Comparison of ENCODE assay signal across 21 cellular contexts in the genomic region with DNA sequence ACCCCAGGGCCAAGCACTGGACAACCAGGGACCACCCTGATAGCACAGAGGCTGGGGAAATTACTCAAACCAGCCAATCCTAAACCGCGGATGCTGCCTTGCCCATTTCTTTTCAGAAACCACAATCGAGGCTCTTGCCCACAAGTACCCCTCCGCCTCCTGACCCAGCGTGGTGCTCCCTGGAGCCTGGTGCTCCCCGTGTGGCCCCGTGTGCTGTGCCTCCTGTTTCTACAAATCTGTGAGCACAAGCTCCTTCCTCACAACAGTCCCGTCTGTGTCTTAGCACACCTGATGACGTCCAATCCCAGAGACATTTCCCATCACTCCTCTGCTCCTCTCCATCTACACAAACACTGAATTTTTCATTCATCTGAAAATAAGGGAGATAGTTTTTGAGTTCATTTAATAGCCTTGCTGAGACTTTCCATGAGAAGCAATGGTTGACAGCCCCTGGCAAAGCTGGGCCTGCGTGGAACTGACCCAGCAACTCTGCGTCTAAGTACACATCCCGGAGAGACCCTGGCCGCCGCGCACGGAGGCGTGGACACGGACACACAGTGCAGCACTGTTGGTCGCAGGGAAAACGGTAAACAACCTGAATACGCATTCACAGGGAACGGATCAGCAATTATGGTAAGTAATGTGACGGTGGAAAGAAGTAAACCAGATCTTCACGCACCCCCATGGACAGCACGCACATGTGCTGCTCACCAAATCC. TPM values are rescaled to one million over a fixed set of nuclear protein-coding genes. Genes with fewer than 3 reads are reported as not detected.
A peak's percentile ranks its signal among the peaks of the same experiment; 100 is the strongest.
DNase-seq lines count a peak whose midpoint lies in the region; ATAC-seq and TF ChIP-seq lines count a peak whose summit lies in the region.
"Had no signal": no experiment of that assay in that cellular context is flagged by ENCODE, and none has a peak within 500 bp of the region (broad histone marks: within the 10 kb centered on the region; RNA-seq: fewer than 3 reads in every experiment).

No MANE protein-coding gene starts in this region.

- peak overlapping the region; percentile 25 for H2BK12ac ChIP-seq in trophoblast cell (ENCODE audit: low read length)

- peaks cover 32% of the 10 kb centered on the region for H3K79me1 ChIP-seq in trophoblast cell (ENCODE audit: low read length)

- H4K91ac ChIP-seq in trophoblast cell (ENCODE audit: low read depth, low read length) = no peak overlapping the region

- DNase-seq in GM23338 (ENCODE audit: low spot score) = no peak
- DNase-seq in NB4 (ENCODE audit: low read depth) = peak; percentile 34
- no peak for DNase-seq in endothelial cell (ENCODE audit: low spot score)
- DNase-seq in trophoblast cell = no peak
- no peak for DNase-seq in activated CD4-positive, CD25-positive, alpha-beta regulatory T cell treated with anti-CD3 and anti-CD28 coated beads, Interleukin-2, amount 50 U/mL, for 72 hours
- no peak for DNase-seq in LoVo (ENCODE audit: low spot score)
- DNase-seq: activated CD4-positive, alpha-beta T cell treated with anti-CD3 and anti-CD28 coated beads for 4 hours; activated CD8-positive, alpha-beta memory T cell treated with anti-CD3 and anti-CD28 coated beads, Interleukin-2, amount 10 ng/mL, durations not matched to agents 7 days and 5 days; activated naive CD8-positive, alpha-beta T cell treated with anti-CD3 and anti-CD28 coated beads, Interleukin-2, amount 10 ng/mL, durations not matched to agents 7 days and 5 days; body of pancreas; CD4-positive, alpha-beta memory T cell; DMS153; effector memory CD8-positive, alpha-beta T cell; GDM1; GOT3; naive thymus-derived CD8-positive, alpha-beta T cell; NCI-H2171 treated with DMSO at 0.1 percent for 48 hours; NCI-H69 had no signal

- H3K23ac ChIP-seq in trophoblast cell (ENCODE audit: low read length) = no peak overlapping the region

- ATAC-seq in GM23338 (no peak), HG03280 (IDR thresholded peaks at IDR 0.05; ENCODE audit: unreplicated experiment) (no peak)
- ATAC-seq: activated CD8-positive, alpha-beta memory T cell treated with anti-CD3 and anti-CD28 coated beads, Interleukin-2, amount 10 ng/mL, durations not matched to agents 7 days and 5 days; body of pancreas; effector memory CD8-positive, alpha-beta T cell; naive thymus-derived CD8-positive, alpha-beta T cell; sciatic nerve had no signal

- H2BK5ac ChIP-seq in trophoblast cell (ENCODE audit: low read depth, low read length, poor library complexity) = peak overlapping the region; percentile 51

- H2AFZ ChIP-seq in GM23338 (no peak overlapping the region), trophoblast cell (ENCODE audit: insufficient read depth, low read length, poor library complexity) (no peak overlapping the region)

- peaks cover 79% of the 10 kb centered on the region for H3K4me1 ChIP-seq in GM23338 (ENCODE audit: insufficient read depth)
- H3K4me1 ChIP-seq in trophoblast cell (ENCODE audit: control insufficient read depth in 1 of 2, insufficient read depth in 2 of 2, low read length in 2 of 2) = peaks cover 47 to 50% of the 10 kb centered on the region in 2 experiments

- peak overlapping the region; percentile 18 for H2BK120ac ChIP-seq in trophoblast cell (ENCODE audit: insufficient read depth, low read length, poor library complexity)

- H3K36me3 ChIP-seq in GM23338 (ENCODE audit: insufficient read depth) (no peaks in the 10 kb centered on the region), trophoblast cell (ENCODE audit: control insufficient read depth in 1 of 2, insufficient read depth in 2 of 2, low read length in 2 of 2) (peaks cover 5 to 14% of the 10 kb centered on the region in 2 experiments)

- peaks cover 20% of the 10 kb centered on the region for H3K36me3 Mint-ChIP-seq in GM23338 (ENCODE audit: low read depth)
- peaks cover 27% of the 10 kb centered on the region for H3K36me3 Mint-ChIP-seq in endothelial cell (ENCODE audit: low read depth, unreplicated experiment)
- H3K36me3 Mint-ChIP-seq: activated CD8-positive, alpha-beta memory T cell treated with anti-CD3 and anti-CD28 coated beads, Interleukin-2, amount 10 ng/mL, durations not matched to agents 7 days and 5 days; activated naive CD8-positive, alpha-beta T cell treated with anti-CD3 and anti-CD28 coated beads, Interleukin-2, amount 10 ng/mL, durations not matched to agents 7 days and 5 days had no signal

- peak overlapping the region; percentile 31 for H3K14ac ChIP-seq in trophoblast cell (ENCODE audit: low read length)

- no peaks in the 10 kb centered on the region for H3K27me3 ChIP-seq in GM23338 (ENCODE audit: insufficient read depth)
- H3K27me3 ChIP-seq in trophoblast cell (ENCODE audit: insufficient read depth, low read length) = no peaks in the 10 kb centered on the region
- H3K27me3 ChIP-seq: body of pancreas had no signal

- peaks cover 6% of the 10 kb centered on the region; the same call in 1 of the 2 replicates for H3F3A ChIP-seq in GM23338 (replicated peaks; ENCODE audit: low read depth)

- no peaks in the 10 kb centered on the region for H3K9me2 ChIP-seq in GM23338 (ENCODE audit: insufficient read depth)

- H3K4me3 Mint-ChIP-seq in GM23338 = no peak overlapping the region
- H3K4me3 Mint-ChIP-seq in endothelial cell (ENCODE audit: unreplicated experiment) = peak overlapping the region; percentile 14
- H3K4me3 Mint-ChIP-seq: activated CD8-positive, alpha-beta memory T cell treated with anti-CD3 and anti-CD28 coated beads, Interleukin-2, amount 10 ng/mL, durations not matched to agents 7 days and 5 days; activated naive CD8-positive, alpha-beta T cell treated with anti-CD3 and anti-CD28 coated beads, Interleukin-2, amount 10 ng/mL, durations not matched to agents 7 days and 5 days; CD4-positive, alpha-beta memory T cell; effector memory CD8-positive, alpha-beta T cell; memory B cell; naive thymus-derived CD8-positive, alpha-beta T cell had no signal

- peak overlapping the region; percentile 78 for H3K4ac ChIP-seq in trophoblast cell (ENCODE audit: low read depth, low read length)

- H3K9me3 Mint-ChIP-seq in GM23338 (no peaks in the 10 kb centered on the region), endothelial cell (ENCODE audit: unreplicated experiment) (no peaks in the 10 kb centered on the region)
- H3K9me3 Mint-ChIP-seq: activated naive CD8-positive, alpha-beta T cell treated with anti-CD3 and anti-CD28 coated beads, Interleukin-2, amount 10 ng/mL, durations not matched to agents 7 days and 5 days; CD4-positive, alpha-beta memory T cell; effector memory CD8-positive, alpha-beta T cell; memory B cell; naive thymus-derived CD8-positive, alpha-beta T cell had no signal

- no peak for TF ChIP-seq POLR2A in NB4 (IDR thresholded peaks at IDR 0.05; ENCODE audit: extremely low read depth, insufficient read length)

- H3K9ac ChIP-seq in trophoblast cell (ENCODE audit: low read length) = no peak overlapping the region

- H4K8ac ChIP-seq in trophoblast cell (ENCODE audit: low read depth, low read length) = peak overlapping the region; percentile 31

- H4K12ac ChIP-seq in trophoblast cell (ENCODE audit: low read depth, low read length) = no peak overlapping the region

- H3K27ac ChIP-seq in GM23338 (ENCODE audit: low read depth) (peak overlapping the region; percentile 97), trophoblast cell (ENCODE audit: low read depth, low read length) (peak overlapping the region; percentile 7)
- H3K27ac ChIP-seq: body of pancreas had no signal

- WGBS in trophoblast cell (ENCODE audit: extremely low coverage, insufficient coverage, insufficient read length) = no CpG with 5 or more reads among the region's 25 CpGs

- TF ChIP-seq CTCF in GM23338 (conservative IDR thresholded peaks at IDR 0.05; ENCODE audit: low read depth in 2 of 2) = no peak
- no peak for TF ChIP-seq CTCF in NB4 (IDR thresholded peaks at IDR 0.05; ENCODE audit: low read depth, low read length)
- no peak for TF ChIP-seq CTCF in endothelial cell (IDR thresholded peaks at IDR 0.05; ENCODE audit: unreplicated experiment)

- H3K27me3 Mint-ChIP-seq in GM23338 (ENCODE audit: insufficient read depth, low read depth, poor library complexity) = peaks cover 28% of the 10 kb centered on the region
- H3K27me3 Mint-ChIP-seq in endothelial cell (ENCODE audit: unreplicated experiment) = peaks cover 15% of the 10 kb centered on the region
- H3K27me3 Mint-ChIP-seq: activated CD8-positive, alpha-beta memory T cell treated with anti-CD3 and anti-CD28 coated beads, Interleukin-2, amount 10 ng/mL, durations not matched to agents 7 days and 5 days; activated naive CD8-positive, alpha-beta T cell treated with anti-CD3 and anti-CD28 coated beads, Interleukin-2, amount 10 ng/mL, durations not matched to agents 7 days and 5 days; CD4-positive, alpha-beta memory T cell; effector memory CD8-positive, alpha-beta T cell; memory B cell; naive thymus-derived CD8-positive, alpha-beta T cell had no signal

- peaks cover 81% of the 10 kb centered on the region for H3K4me1 Mint-ChIP-seq in GM23338
- peaks cover 64% of the 10 kb centered on the region for H3K4me1 Mint-ChIP-seq in endothelial cell (ENCODE audit: unreplicated experiment)

- H2AK5ac ChIP-seq in trophoblast cell (ENCODE audit: low read length) = peak overlapping the region; percentile 88

- H3K9me3 ChIP-seq in trophoblast cell (ENCODE audit: insufficient read depth, low read depth, low read length) = no peaks in the 10 kb centered on the region
- H3K9me3 ChIP-seq: body of pancreas had no signal

- H3K18ac ChIP-seq in trophoblast cell (ENCODE audit: low read length) = peak overlapping the region; percentile 63

- no peaks in the 10 kb centered on the region for H4K20me1 ChIP-seq in GM23338 (replicated peaks; ENCODE audit: insufficient read depth)

- H3K4me3 ChIP-seq in GM23338 = no peak overlapping the region
- H3K4me3 ChIP-seq in NB4 (ENCODE audit: low read depth, low read length) = no peak overlapping the region
- peak overlapping the region; percentile 42 for H3K4me3 ChIP-seq in trophoblast cell (ENCODE audit: low read depth, low read length)
- H3K4me3 ChIP-seq: body of pancreas had no signal

- H3K79me2 ChIP-seq in GM23338 (replicated peaks; ENCODE audit: insufficient read depth) (peaks cover 100% of the 10 kb centered on the region), trophoblast cell (ENCODE audit: control insufficient read depth, insufficient read depth, low read length, poor library complexity) (peaks cover 44% of the 10 kb centered on the region)

- H3K27ac Mint-ChIP-seq in GM23338 (peak overlapping the region; percentile 86), endothelial cell (ENCODE audit: unreplicated experiment) (no peak overlapping the region)
- H3K27ac Mint-ChIP-seq: activated CD8-positive, alpha-beta memory T cell treated with anti-CD3 and anti-CD28 coated beads, Interleukin-2, amount 10 ng/mL, durations not matched to agents 7 days and 5 days; activated naive CD8-positive, alpha-beta T cell treated with anti-CD3 and anti-CD28 coated beads, Interleukin-2, amount 10 ng/mL, durations not matched to agents 7 days and 5 days; CD4-positive, alpha-beta memory T cell; effector memory CD8-positive, alpha-beta T cell; memory B cell had no signal

- H3K4me2 ChIP-seq in GM23338 = 0 out of 2 replicates have a peak overlapping the region, but pooled peaks have one; percentile 48
- no peak overlapping the region for H3K4me2 ChIP-seq in trophoblast cell (ENCODE audit: low read length)

RNA-seq across cellular contexts. Expression of a gene that starts 28.4 kb away (rescaled TPM):
- 87.7 and 99.8 TPM in 2 replicates for total RNA-seq in GM23338 (2014; rRNA removed; shearing (Covaris generic))
- polyA plus RNA-seq in GM23338 (2016; fragmentation: Nextera tagmentation; extraction: Ambion mirVana) = 24.0 and 25.2 TPM in 2 replicates
- total RNA-seq in endothelial cell (ENCODE audit: unreplicated experiment) = 105 TPM
- polyA plus RNA-seq in trophoblast cell (2013) = 166 and 173 TPM in 2 replicates
